In the genomic region with DNA sequence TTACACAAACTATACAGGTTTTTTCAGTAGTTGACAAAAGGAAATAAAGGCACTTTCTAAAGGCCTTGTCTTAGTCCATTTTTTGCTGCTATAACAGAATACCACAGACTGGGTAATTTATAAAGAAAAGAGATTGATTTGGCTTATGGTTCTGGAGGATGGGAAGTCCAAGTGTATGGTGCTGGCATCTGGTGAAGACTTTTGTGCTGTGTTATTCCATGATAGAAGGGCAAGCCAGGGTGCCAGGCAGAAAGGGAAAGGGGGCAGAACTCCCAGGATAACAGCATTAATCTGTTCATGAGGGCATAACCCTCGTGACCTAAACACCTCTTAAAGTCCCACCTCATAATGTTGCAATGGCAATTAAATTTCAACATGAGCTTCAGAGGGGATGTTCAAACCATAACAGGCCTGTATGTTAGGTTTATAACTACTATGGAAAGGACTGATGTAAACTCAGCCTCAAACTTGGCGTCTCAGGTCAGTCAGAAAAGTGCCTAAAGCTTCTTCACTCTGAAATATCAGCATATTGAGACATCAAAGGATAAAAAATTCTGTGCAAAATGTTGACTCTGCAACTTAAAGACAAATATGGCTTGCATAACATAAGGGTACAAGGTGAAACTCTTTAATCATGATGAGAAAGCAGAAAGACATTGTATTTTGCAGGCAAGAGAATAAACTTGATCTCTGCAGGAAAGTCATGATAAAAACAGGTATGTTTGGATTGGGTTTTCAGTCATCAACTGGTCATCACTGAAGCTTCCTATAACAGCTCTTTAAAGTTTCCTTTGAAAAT, we compare ENCODE assay signal across 17 cellular contexts. TPM values are rescaled to one million over a fixed set of nuclear protein-coding genes. Genes with fewer than 3 reads are reported as not detected.
DNase-seq lines count a peak whose midpoint lies in the region; ATAC-seq, FAIRE-seq and TF ChIP-seq lines count a peak whose summit lies in the region.
"Had no signal": no experiment of that assay in that cellular context is flagged by ENCODE, and none has a peak within 500 bp of the region (broad histone marks: within the 10 kb centered on the region; RNA-seq: fewer than 3 reads in every experiment).

No MANE protein-coding gene starts in this region.

- no TSS peak for BruUV-seq in PC-3 (replicated peaks; lab: Mats Ljungman, UMichigan)

- no peaks in the 10 kb centered on the region for H3F3A ChIP-seq in PC-3 (ENCODE audit: low read length, unreplicated experiment)

- H2AFZ ChIP-seq in PC-3 (ENCODE audit: low read length) (no peak overlapping the region), trophoblast cell (ENCODE audit: insufficient read depth, low read length, poor library complexity) (no peak overlapping the region)
- H2AFZ ChIP-seq: GM23338 had no signal

- H3K79me2 ChIP-seq in PC-3 (ENCODE audit: low read length) (no peaks in the 10 kb centered on the region), trophoblast cell (ENCODE audit: control insufficient read depth, insufficient read depth, low read length, poor library complexity) (no peaks in the 10 kb centered on the region)

- H3K4me3 ChIP-seq in PC-3 (ENCODE audit: low read length) (no peak overlapping the region), bronchial epithelial cell (ENCODE audit: low read depth, low read length) (no peak overlapping the region), esophagus squamous epithelium (no peak overlapping the region), trophoblast cell (ENCODE audit: low read depth, low read length) (no peak overlapping the region)
- H3K4me3 ChIP-seq: GM12878, GM23338 had no signal

- 0 out of 2 replicates have a peak, but pooled peaks cover 10% of the 10 kb centered on the region for H3K4me1 ChIP-seq in PC-3 (ENCODE audit: insufficient read depth, low read length)
- peaks cover 0 to 65% (median 8%) of the 10 kb centered on the region in 3 donors for H3K4me1 ChIP-seq in esophagus squamous epithelium
- peaks cover 2 to 9% of the 10 kb centered on the region in 2 experiments for H3K4me1 ChIP-seq in trophoblast cell (ENCODE audit: control insufficient read depth in 1 of 2, insufficient read depth in 2 of 2, low read length in 2 of 2)

- CTCF ChIA-PET in PC-3 (lab: Charles Lee): interaction anchor here (0.6 kb wide), 1 partner anchor 42 kb away, joined by 3 read pairs; no protein-coding TSS in a partner anchor

- H3K36me3 ChIP-seq in PC-3 (ENCODE audit: low read depth, low read length) (no peaks in the 10 kb centered on the region), bronchial epithelial cell (ENCODE audit: control insufficient read depth, insufficient read depth, low read length) (peaks cover 1% of the 10 kb centered on the region), esophagus squamous epithelium (no peaks in the 10 kb centered on the region), trophoblast cell (ENCODE audit: control insufficient read depth in 1 of 2, insufficient read depth in 2 of 2, low read length in 2 of 2) (no peaks in the 10 kb centered on the region)

- no peak for TF ChIP-seq POLR2A in esophagus squamous epithelium (IDR thresholded peaks at IDR 0.05)

- H4K91ac ChIP-seq in trophoblast cell (ENCODE audit: low read depth, low read length): no peak overlapping the region

- H2AK5ac ChIP-seq in trophoblast cell (ENCODE audit: low read length): no peak overlapping the region

- H3K27ac ChIP-seq in PC-3 (ENCODE audit: low read length) (no peak overlapping the region), esophagus squamous epithelium (peak overlapping the region in 3 of 4 donors; percentile 46 to 59 (median 53)), trophoblast cell (ENCODE audit: low read depth, low read length) (no peak overlapping the region)

- 65 to 81% methylated on average over 2 of the region's 2 CpGs for WGBS in esophagus squamous epithelium, 2 donors
- no CpG with 5 or more reads among the region's 2 CpGs for WGBS in trophoblast cell (ENCODE audit: extremely low coverage, insufficient coverage, insufficient read length)

- H3K4ac ChIP-seq in trophoblast cell (ENCODE audit: low read depth, low read length): peak overlapping the region; percentile 83

- H3K18ac ChIP-seq in trophoblast cell (ENCODE audit: low read length): no peak overlapping the region

- H3K9ac ChIP-seq in PC-3 (ENCODE audit: low read length): no peak overlapping the region
- no peak overlapping the region for H3K9ac ChIP-seq in trophoblast cell (ENCODE audit: low read length)

- ATAC-seq in PC-3: no peak
- ATAC-seq in HG03039 (IDR thresholded peaks at IDR 0.05; ENCODE audit: unreplicated experiment): no peak
- ATAC-seq: GM12878, GM23338 had no signal

- H3K9me3 ChIP-seq in PC-3 (ENCODE audit: low read length): no peaks in the 10 kb centered on the region
- no peaks in the 10 kb centered on the region for H3K9me3 ChIP-seq in esophagus squamous epithelium
- H3K9me3 ChIP-seq in trophoblast cell (ENCODE audit: insufficient read depth, low read depth, low read length): no peaks in the 10 kb centered on the region

- no peak overlapping the region for H2BK5ac ChIP-seq in trophoblast cell (ENCODE audit: low read depth, low read length, poor library complexity)

- no peak overlapping the region for H3K23ac ChIP-seq in trophoblast cell (ENCODE audit: low read length)

- no peaks in the 10 kb centered on the region for H4K20me1 ChIP-seq in PC-3 (ENCODE audit: low read length)

- POLR2A ChIA-PET in PC-3 (lab: Charles Lee; ENCODE audit: unreplicated experiment): no interaction called here

- no peak overlapping the region for H4K12ac ChIP-seq in trophoblast cell (ENCODE audit: low read depth, low read length)

- DNase-seq in PC-3: peak; percentile 27
- DNase-seq in bronchial epithelial cell (ENCODE audit: low read depth): peak; percentile 48
- DNase-seq in esophagus squamous epithelium (lab: John Stamatoyannopoulos, UW): no peak
- DNase-seq in trophoblast cell: peak in 1 of 2 donors; percentile 46
- no peak for DNase-seq in MV-4-11 (lab: John Stamatoyannopoulos, UW)
- no peak for DNase-seq in RPMI8226
- DNase-seq in H4 (ENCODE audit: low spot score): no peak
- DNase-seq: C1 segment of cervical spinal cord; Calu3; CD4-positive, alpha-beta T cell; DMS 273 treated with DMSO at 0.1 percent for 48 hours; H9 had no signal

- no peak overlapping the region for H3K14ac ChIP-seq in trophoblast cell (ENCODE audit: low read length)

- H2BK12ac ChIP-seq in trophoblast cell (ENCODE audit: low read length): no peak overlapping the region

- H3K79me1 ChIP-seq in trophoblast cell (ENCODE audit: low read length): peaks cover 3% of the 10 kb centered on the region

- intact Hi-C loops in PC-3 (cut with micrococcal nuclease) (no loop called here), esophagus squamous epithelium (cut with DNase I) (no loop called here)

- H2BK120ac ChIP-seq in trophoblast cell (ENCODE audit: insufficient read depth, low read length, poor library complexity): no peak overlapping the region

- no peaks in the 10 kb centered on the region for H3K9me2 ChIP-seq in PC-3 (replicated peaks; ENCODE audit: low read length)

- TF ChIP-seq CTCF in PC-3 (conservative IDR thresholded peaks at IDR 0.05; ENCODE audit: low read depth, low read length) (no peak), bronchial epithelial cell (IDR thresholded peaks at IDR 0.05; ENCODE audit: insufficient read depth, low read length, severe bottlenecking) (no peak), esophagus squamous epithelium (IDR thresholded peaks at IDR 0.05) (no peak)

- H3K27me3 ChIP-seq in PC-3 (ENCODE audit: low read length) (no peaks in the 10 kb centered on the region), bronchial epithelial cell (ENCODE audit: control insufficient read depth, insufficient read depth, low read length) (no peaks in the 10 kb centered on the region), esophagus squamous epithelium (no peaks in the 10 kb centered on the region), trophoblast cell (ENCODE audit: insufficient read depth, low read length) (no peaks in the 10 kb centered on the region)

- no peak overlapping the region for H4K8ac ChIP-seq in trophoblast cell (ENCODE audit: low read depth, low read length)

- no peak for FAIRE-seq in bronchial epithelial cell (lab: Jason Lieb, UNC)
- FAIRE-seq: GM12878, GM18507 had no signal

- H3K4me2 ChIP-seq in PC-3 (ENCODE audit: low read length) (no peak overlapping the region), trophoblast cell (ENCODE audit: low read length) (no peak overlapping the region)
- H3K4me2 ChIP-seq: GM23338 had no signal

RNA-seq across cellular contexts. Expression of a gene that starts 42.8 kb away (rescaled TPM):
- 4.5 and 7.7 TPM in 2 replicates for total RNA-seq in PC-3 (2014; rRNA removed)
- total RNA-seq in bronchial epithelial cell: 14.2 and 16.3 TPM in 2 replicates
- total RNA-seq in esophagus squamous epithelium: 10 to 100 TPM in 3 of 4 donors, 1 to 10 TPM in 1; 9.1 to 26.3 (median 15.4) TPM
- polyA plus RNA-seq in trophoblast cell (2013): 43.5 and 44.6 TPM in 2 replicates
- total RNA-seq in H4 (2014; rRNA removed; shearing (Covaris generic)): 3.8 and 7.0 TPM in 2 replicates
- total RNA-seq: B cell had no signal

Comparison
In these comparisons a context has a peak if more than half of its experiments do, and no peak if none do; other contexts are left out.
1. DNase-seq: peak in PC-3 (single experiment) and bronchial epithelial cell (single experiment); none in esophagus squamous epithelium (single experiment), MV-4-11 (single experiment), RPMI8226 (single experiment) and H4 (single experiment).
2. H3K27ac ChIP-seq: peak in esophagus squamous epithelium (3 of 4); none in PC-3 (single experiment) and trophoblast cell (single experiment).